In the genomic region with DNA sequence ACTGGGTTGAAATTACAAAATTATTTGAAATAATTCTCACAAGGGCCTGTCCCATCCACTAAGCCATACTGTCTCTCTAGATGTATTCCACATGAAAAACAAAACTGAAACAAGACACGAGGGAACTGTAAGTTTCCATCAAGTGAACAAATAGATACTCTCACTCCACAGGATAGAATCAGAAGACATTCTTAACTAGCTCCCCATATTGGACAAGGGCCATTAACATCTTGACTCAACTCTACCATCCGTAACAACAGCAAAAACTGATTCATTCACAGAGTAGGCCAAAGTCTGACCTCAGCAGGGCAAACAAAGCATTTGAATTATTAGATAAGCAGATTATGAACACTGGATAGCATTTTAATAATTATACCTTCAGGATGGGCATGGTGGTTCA, we compare ENCODE assay signal across 11 cellular contexts. TPM values are rescaled to one million over a fixed set of nuclear protein-coding genes. Genes with fewer than 3 reads are reported as not detected.
DNase-seq lines count a peak whose midpoint lies in the region; ATAC-seq and TF ChIP-seq lines count a peak whose summit lies in the region.
"Had no signal": no experiment of that assay in that cellular context is flagged by ENCODE, and none has a peak within 500 bp of the region (broad histone marks: within the 10 kb centered on the region; RNA-seq: fewer than 3 reads in every experiment).

No MANE protein-coding gene starts in this region.

- H3K36me3 Mint-ChIP-seq in natural killer cell treated with Interleukin-12 subunit alpha and Interleukin-12 subunit beta and Interleukin-15 and Interleukin-18, amount 100 ng/mL, for 72 hours = no peaks in the 10 kb centered on the region
- H3K36me3 Mint-ChIP-seq in natural killer cell = no peaks in the 10 kb centered on the region
- peaks cover 35% of the 10 kb centered on the region for H3K36me3 Mint-ChIP-seq in type B pancreatic cell

- H3K4me1 Mint-ChIP-seq in natural killer cell treated with Interleukin-12 subunit alpha and Interleukin-12 subunit beta and Interleukin-15 and Interleukin-18, amount 100 ng/mL, for 72 hours (ENCODE audit: low read depth in 2 of 2) = peaks cover 19 to 23% of the 10 kb centered on the region in 2 donors
- peaks cover 25% of the 10 kb centered on the region in 2 donors for H3K4me1 Mint-ChIP-seq in natural killer cell
- peaks cover 17% of the 10 kb centered on the region for H3K4me1 Mint-ChIP-seq in type B pancreatic cell (ENCODE audit: unreplicated experiment)

- H3K4me3 Mint-ChIP-seq in natural killer cell treated with Interleukin-12 subunit alpha and Interleukin-12 subunit beta and Interleukin-15 and Interleukin-18, amount 100 ng/mL, for 72 hours = no peak overlapping the region
- no peak overlapping the region for H3K4me3 Mint-ChIP-seq in natural killer cell
- no peak overlapping the region for H3K4me3 Mint-ChIP-seq in type B pancreatic cell

- H3K27ac Mint-ChIP-seq in natural killer cell treated with Interleukin-12 subunit alpha and Interleukin-12 subunit beta and Interleukin-15 and Interleukin-18, amount 100 ng/mL, for 72 hours = peak overlapping the region in 1 of 2 donors; percentile 8
- H3K27ac Mint-ChIP-seq in natural killer cell = peak overlapping the region in 1 of 2 donors; percentile 51
- peak overlapping the region; percentile 22 for H3K27ac Mint-ChIP-seq in type B pancreatic cell

- no peak for TF ChIP-seq CTCF in natural killer cell (IDR thresholded peaks at IDR 0.05)
- no peak for TF ChIP-seq CTCF in fibroblast of pulmonary artery (IDR thresholded peaks at IDR 0.05; ENCODE audit: low read length, missing control alignments)
- TF ChIP-seq CTCF in type B pancreatic cell (conservative IDR thresholded peaks at IDR 0.05) = no peak

- intact Hi-C loops in natural killer cell (cut with micrococcal nuclease) = no loop called here

- no peaks in the 10 kb centered on the region for H3K9me3 Mint-ChIP-seq in natural killer cell treated with Interleukin-12 subunit alpha and Interleukin-12 subunit beta and Interleukin-15 and Interleukin-18, amount 100 ng/mL, for 72 hours
- no peaks in the 10 kb centered on the region for H3K9me3 Mint-ChIP-seq in natural killer cell
- no peaks in the 10 kb centered on the region for H3K9me3 Mint-ChIP-seq in type B pancreatic cell

- H3K27me3 Mint-ChIP-seq in natural killer cell treated with Interleukin-12 subunit alpha and Interleukin-12 subunit beta and Interleukin-15 and Interleukin-18, amount 100 ng/mL, for 72 hours = no peaks in the 10 kb centered on the region
- H3K27me3 Mint-ChIP-seq in natural killer cell (ENCODE audit: low read depth in 2 of 2) = no peaks in the 10 kb centered on the region
- no peaks in the 10 kb centered on the region for H3K27me3 Mint-ChIP-seq in type B pancreatic cell

- no peak for DNase-seq in natural killer cell treated with Interleukin-12 subunit alpha and Interleukin-12 subunit beta and Interleukin-15 and Interleukin-18, amount 100 ng/mL, for 72 hours (ENCODE audit: low spot score)
- no peak for DNase-seq in natural killer cell
- DNase-seq in M059J (ENCODE audit: low read depth) = peak; percentile 89
- peak; percentile 72 for DNase-seq in fibroblast of pulmonary artery (ENCODE audit: low read depth)
- no peak for DNase-seq in type B pancreatic cell (ENCODE audit: extremely low spot score, unreplicated experiment)
- DNase-seq in NCI-H1436 treated with DMSO at 0.1 percent for 48 hours (lab: John Stamatoyannopoulos, UW) = no peak
- DNase-seq in SIG-M5 treated with dmso at 0.1 percent for 504 hours (lab: John Stamatoyannopoulos, UW; ENCODE audit: unreplicated experiment) = no peak
- DNase-seq: central memory CD4-positive, alpha-beta T cell; NCI-H1092 treated with DMSO at 0.1 percent for 48 hours; right cardiac atrium had no signal

- H3K4me3 ChIP-seq in fibroblast of pulmonary artery (replicated peaks; ENCODE audit: low read depth, low read length) = no peak overlapping the region

- peak; percentile 49 to 70 for ATAC-seq in natural killer cell treated with Interleukin-12 subunit alpha and Interleukin-12 subunit beta and Interleukin-15 and Interleukin-18, amount 100 ng/mL, for 72 hours
- no peak for ATAC-seq in natural killer cell
- ATAC-seq in HG03039 (IDR thresholded peaks at IDR 0.05; ENCODE audit: unreplicated experiment) = no peak

RNA-seq across cellular contexts. Expression of a gene that starts 29.1 kb away (rescaled TPM):
- 10 to 100 TPM; 24.9 to 45.2 TPM for total RNA-seq in natural killer cell treated with Interleukin-12 subunit alpha and Interleukin-12 subunit beta and Interleukin-15 and Interleukin-18, amount 100 ng/mL, for 72 hours
- total RNA-seq in natural killer cell (10 to 100 TPM; 80.9 to 86.9 (median 83.1) TPM), type B pancreatic cell (ENCODE audit: low replicate concordance) (80.7 and 141 TPM in 2 replicates)
- total RNA-seq in M059J (2014; rRNA removed; shearing (Covaris generic)) = 60.5 and 98.3 TPM in 2 replicates

Comparison
In these comparisons a context has a peak if more than half of its experiments do, and no peak if none do; other contexts are left out.
1. ATAC-seq: peak in natural killer cell treated with Interleukin-12 subunit alpha and Interleukin-12 subunit beta and Interleukin-15 and Interleukin-18, amount 100 ng/mL, for 72 hours (2 of 2); none in natural killer cell (0 of 3) and HG03039 (single experiment).
2. DNase-seq: peak in M059J (single experiment) and fibroblast of pulmonary artery (single experiment); none in natural killer cell treated with Interleukin-12 subunit alpha and Interleukin-12 subunit beta and Interleukin-15 and Interleukin-18, amount 100 ng/mL, for 72 hours (single experiment), natural killer cell (single experiment), type B pancreatic cell (single experiment), NCI-H1436 treated with DMSO at 0.1 percent for 48 hours (single experiment) and SIG-M5 treated with dmso at 0.1 percent for 504 hours (single experiment).